20 cellular contexts compared by ENCODE assay signal in genomic region chr4:187770345-187770744, GRCh38.
DNase-seq lines count a peak whose midpoint lies in the region; ATAC-seq and TF ChIP-seq lines count a peak whose summit lies in the region.
"Had no signal": no experiment of that assay in that cellular context is flagged by ENCODE, and none has a peak within 500 bp of the region (broad histone marks: within the 10 kb centered on the region; RNA-seq: fewer than 3 reads in every experiment).

No MANE protein-coding gene starts in this region.

- peak overlapping the region; percentile 93 for H3K27ac Mint-ChIP-seq in WTC11
- H3K27ac Mint-ChIP-seq in activated T-cell treated with anti-CD3 and anti-CD28 coated beads, Interleukin-2, amount 50 U/mL, for 24 hours = no peak overlapping the region
- H3K27ac Mint-ChIP-seq: CD4-positive, alpha-beta memory T cell had no signal

- ATAC-seq in WTC11 (peak; percentile 97), HG03039 (IDR thresholded peaks at IDR 0.05; ENCODE audit: unreplicated experiment) (no peak)

- H3K4me3 ChIP-seq in iPS-15b (ENCODE audit: low read depth, low read length) = peak overlapping the region; percentile 28
- H3K4me3 ChIP-seq: BLaER1 treated with 17β-estradiol and CSF1 and Interleukin-3, amounts not matched to agents 10 nM and 100 nM had no signal

- no peaks in the 10 kb centered on the region for H3K36me3 ChIP-seq in iPS-15b (ENCODE audit: control insufficient read depth, insufficient read depth, low read length)
- H3K36me3 ChIP-seq: BLaER1 treated with 17β-estradiol and CSF1 and Interleukin-3, amounts not matched to agents 10 nM and 100 nM had no signal

- H3K4me3 Mint-ChIP-seq in WTC11 = peak overlapping the region; percentile 45
- H3K4me3 Mint-ChIP-seq in activated T-cell treated with anti-CD3 and anti-CD28 coated beads, Interleukin-2, amount 50 U/mL, for 24 hours = no peak overlapping the region
- H3K4me3 Mint-ChIP-seq: CD4-positive, alpha-beta memory T cell had no signal

- no peak for TF ChIP-seq CTCF in WTC11 (IDR thresholded peaks at IDR 0.05)

- H3K4me1 ChIP-seq in iPS-15b (ENCODE audit: control insufficient read depth, insufficient read depth, low read length) = no peaks in the 10 kb centered on the region
- H3K4me1 ChIP-seq: BLaER1 treated with 17β-estradiol and CSF1 and Interleukin-3, amounts not matched to agents 10 nM and 100 nM had no signal

- peak; percentile 37 for DNase-seq in DMS53 (lab: John Stamatoyannopoulos, UW)
- DNase-seq in DMS53 treated with DMSO at 0.1 percent for 48 hours (lab: John Stamatoyannopoulos, UW; ENCODE audit: unreplicated experiment) = no peak
- peak; percentile 39 for DNase-seq in WTC11 (ENCODE audit: low spot score)
- no peak for DNase-seq in NCI-H1092 treated with DMSO at 0.1 percent for 48 hours (lab: John Stamatoyannopoulos, UW)
- DNase-seq in activated T-cell treated with anti-CD3 and anti-CD28 coated beads, Interleukin-2, amount 50 U/mL, for 24 hours = no peak
- DNase-seq in superior temporal gyrus (ENCODE audit: extremely low spot score) = no peak
- DNase-seq: Caco-2; CD4-positive, alpha-beta memory T cell; DMS 273 treated with DMSO at 0.1 percent for 48 hours; GDM1; KG1; NCI-H1694; NCI-H2081; NCI-H446 treated with DMSO at 0.1 percent for 48 hours; NCI-H526 treated with DMSO at 0.1 percent for 48 hours; OCI-M1; Right ventricle myocardium superior had no signal

- H3K4me1 Mint-ChIP-seq in WTC11 = peaks cover 14% of the 10 kb centered on the region
- H3K4me1 Mint-ChIP-seq in activated T-cell treated with anti-CD3 and anti-CD28 coated beads, Interleukin-2, amount 50 U/mL, for 24 hours (ENCODE audit: low read depth) = no peaks in the 10 kb centered on the region
- H3K4me1 Mint-ChIP-seq: CD4-positive, alpha-beta memory T cell had no signal

- H3K27me3 ChIP-seq in iPS-15b (ENCODE audit: control insufficient read depth, insufficient read depth, low read length) = no peaks in the 10 kb centered on the region
- H3K27me3 ChIP-seq: BLaER1 treated with 17β-estradiol and CSF1 and Interleukin-3, amounts not matched to agents 10 nM and 100 nM had no signal

- no peaks in the 10 kb centered on the region for H3K9me3 ChIP-seq in iPS-15b (ENCODE audit: control insufficient read depth, insufficient read depth, low read length)
- H3K9me3 ChIP-seq: BLaER1 treated with 17β-estradiol and CSF1 and Interleukin-3, amounts not matched to agents 10 nM and 100 nM; Caco-2 had no signal

- H3K27me3 Mint-ChIP-seq in WTC11 (ENCODE audit: low read depth) = no peaks in the 10 kb centered on the region
- H3K27me3 Mint-ChIP-seq in activated T-cell treated with anti-CD3 and anti-CD28 coated beads, Interleukin-2, amount 50 U/mL, for 24 hours = no peaks in the 10 kb centered on the region
- H3K27me3 Mint-ChIP-seq: CD4-positive, alpha-beta memory T cell had no signal

- H3K9me3 Mint-ChIP-seq in WTC11 = peaks cover 3% of the 10 kb centered on the region; the same call in 1 of the 2 replicates
- H3K9me3 Mint-ChIP-seq in activated T-cell treated with anti-CD3 and anti-CD28 coated beads, Interleukin-2, amount 50 U/mL, for 24 hours = peaks cover 20% of the 10 kb centered on the region

- peaks cover 2% of the 10 kb centered on the region; the same call in 1 of the 2 replicates for H3K36me3 Mint-ChIP-seq in WTC11
- H3K36me3 Mint-ChIP-seq in activated T-cell treated with anti-CD3 and anti-CD28 coated beads, Interleukin-2, amount 50 U/mL, for 24 hours (ENCODE audit: low read depth) = no peaks in the 10 kb centered on the region

- H3K9ac ChIP-seq in iPS-15b (ENCODE audit: low read depth, low read length) = no peak overlapping the region
- H3K9ac ChIP-seq: BLaER1 treated with 17β-estradiol and CSF1 and Interleukin-3, amounts not matched to agents 10 nM and 100 nM had no signal

- POLR2A ChIA-PET in WTC11 (lab: Charles Lee) = no interaction called here

- CTCF ChIA-PET in WTC11 (lab: Charles Lee) = no interaction called here

TF ChIP-seq in WTC11, 78 proteins besides CTCF, POLR2A, EP300 and RAD21:
- peak; percentile 83 for TF ChIP-seq NFYB (CRISPR knock-in tag; conservative IDR thresholded peaks at IDR 0.05; ENCODE audit: low read depth)
- no peak for TF ChIP-seq GRHL2 (CRISPR knock-in tag; IDR thresholded peaks at IDR 0.05; ENCODE audit: insufficient replicate concordance, severe bottlenecking)
TF ChIP-seq in WTC11: peak in this region for 1.

Comparison
In these comparisons a context has a peak if more than half of its experiments do, and no peak if none do; other contexts are left out.
1. DNase-seq: peak in DMS53 (single experiment) and WTC11 (single experiment); none in DMS53 treated with DMSO at 0.1 percent for 48 hours (single experiment), NCI-H1092 treated with DMSO at 0.1 percent for 48 hours (single experiment), activated T-cell treated with anti-CD3 and anti-CD28 coated beads, Interleukin-2, amount 50 U/mL, for 24 hours (single experiment) and superior temporal gyrus (single experiment).